1 cellular context compared by ENCODE assay signal in genomic region chr7:1716263-1717094, GRCh38.
TF ChIP-seq lines count a peak whose summit lies in the region.

No MANE protein-coding gene starts in this region.

TF ChIP-seq in HepG2, 621 proteins besides CTCF, POLR2A, EP300 and RAD21 (continued from another document and continues in another):
- TF ChIP-seq ZBED4 (CRISPR knock-in tag; IDR thresholded peaks at IDR 0.05; ENCODE audit: borderline replicate concordance) = peak; percentile 41; the same call in 1 of the 2 replicates
- peak; percentile 49; the same call in 1 of the 2 replicates for TF ChIP-seq HOXA3 (CRISPR knock-in tag; IDR thresholded peaks at IDR 0.05)
- peak; percentile 46; the same call in 1 of the 2 replicates for TF ChIP-seq ZBTB39 (CRISPR knock-in tag; IDR thresholded peaks at IDR 0.05)
- peak; percentile 77 for TF ChIP-seq RXRB (CRISPR knock-in tag; IDR thresholded peaks at IDR 0.05; ENCODE audit: borderline replicate concordance)
- TF ChIP-seq THAP11 (CRISPR knock-in tag; IDR thresholded peaks at IDR 0.05) = 0 out of 2 replicates have a peak, but pooled peaks have one; percentile 16
- no peak for TF ChIP-seq MXD4 (CRISPR knock-in tag; IDR thresholded peaks at IDR 0.05)
- no peak for TF ChIP-seq ZNF224 (CRISPR knock-in tag; IDR thresholded peaks at IDR 0.05)
- no peak for TF ChIP-seq ZEB1 (IDR thresholded peaks at IDR 0.05; ENCODE audit: insufficient replicate concordance, low read depth)
- 0 out of 2 replicates have a peak, but pooled peaks have one; percentile 38 for TF ChIP-seq HDAC2 (CRISPR knock-in tag; IDR thresholded peaks at IDR 0.05)
- TF ChIP-seq RBAK (CRISPR knock-in tag; IDR thresholded peaks at IDR 0.05) = no peak
- no peak for TF ChIP-seq KIAA2018 (CRISPR knock-in tag; IDR thresholded peaks at IDR 0.05; ENCODE audit: borderline replicate concordance)
- no peak for TF ChIP-seq ZNF570 (CRISPR knock-in tag; IDR thresholded peaks at IDR 0.05; ENCODE audit: borderline replicate concordance)
- TF ChIP-seq ZNF674 (CRISPR knock-in tag; IDR thresholded peaks at IDR 0.05; ENCODE audit: low read depth) = no peak
- TF ChIP-seq ZSCAN30 (CRISPR knock-in tag; IDR thresholded peaks at IDR 0.05) = no peak
- peak; percentile 60; the same call in 1 of the 2 replicates for TF ChIP-seq ZNF414 (CRISPR knock-in tag; IDR thresholded peaks at IDR 0.05)
- TF ChIP-seq KDM3A (CRISPR knock-in tag; IDR thresholded peaks at IDR 0.05; ENCODE audit: low read depth) = 0 out of 2 replicates have a peak, but pooled peaks have one; percentile 31
- no peak for TF ChIP-seq NONO (IDR thresholded peaks at IDR 0.05)
- TF ChIP-seq NONO (CRISPR knock-in tag; conservative IDR thresholded peaks at IDR 0.05) = 0 out of 2 replicates have a peak, but pooled peaks have one; percentile 21
- no peak for TF ChIP-seq ELF4 (CRISPR knock-in tag; IDR thresholded peaks at IDR 0.05; ENCODE audit: borderline replicate concordance)
- TF ChIP-seq SRSF1 (optimal IDR thresholded peaks at IDR 0.05; ENCODE audit: low read depth, low read length) = no peak
- TF ChIP-seq DRAP1 (CRISPR knock-in tag; IDR thresholded peaks at IDR 0.05) = peak; percentile 39; the same call in 1 of the 2 replicates
- TF ChIP-seq CHCHD3 (CRISPR knock-in tag; IDR thresholded peaks at IDR 0.05) = no peak
- no peak for TF ChIP-seq TEF (CRISPR knock-in tag; IDR thresholded peaks at IDR 0.05)
- no peak for TF ChIP-seq ZBTB44 (CRISPR knock-in tag; IDR thresholded peaks at IDR 0.05)
- TF ChIP-seq ZZZ3 (CRISPR knock-in tag; IDR thresholded peaks at IDR 0.05; ENCODE audit: borderline replicate concordance) = 0 out of 2 replicates have a peak, but pooled peaks have one; percentile 19
- no peak for TF ChIP-seq KDM5A (IDR thresholded peaks at IDR 0.05; ENCODE audit: borderline replicate concordance, low read length)
- no peak for TF ChIP-seq IKZF5 (CRISPR knock-in tag; IDR thresholded peaks at IDR 0.05)
- TF ChIP-seq TEAD3 (CRISPR knock-in tag; optimal IDR thresholded peaks at IDR 0.05; ENCODE audit: borderline replicate concordance) = peak; percentile 67
- TF ChIP-seq NFYC (CRISPR knock-in tag; IDR thresholded peaks at IDR 0.05) = no peak
- no peak for TF ChIP-seq ZC3H4 (CRISPR knock-in tag; IDR thresholded peaks at IDR 0.05; ENCODE audit: borderline replicate concordance)
- TF ChIP-seq ATF4 (CRISPR knock-in tag; IDR thresholded peaks at IDR 0.05) = peak in 1 of 2 experiments; percentile 50; a peak in 2 of 4 replicates
- no peak for TF ChIP-seq TFDP2 (CRISPR knock-in tag; IDR thresholded peaks at IDR 0.05)
